3 cellular contexts compared by ENCODE assay signal in the genomic region with DNA sequence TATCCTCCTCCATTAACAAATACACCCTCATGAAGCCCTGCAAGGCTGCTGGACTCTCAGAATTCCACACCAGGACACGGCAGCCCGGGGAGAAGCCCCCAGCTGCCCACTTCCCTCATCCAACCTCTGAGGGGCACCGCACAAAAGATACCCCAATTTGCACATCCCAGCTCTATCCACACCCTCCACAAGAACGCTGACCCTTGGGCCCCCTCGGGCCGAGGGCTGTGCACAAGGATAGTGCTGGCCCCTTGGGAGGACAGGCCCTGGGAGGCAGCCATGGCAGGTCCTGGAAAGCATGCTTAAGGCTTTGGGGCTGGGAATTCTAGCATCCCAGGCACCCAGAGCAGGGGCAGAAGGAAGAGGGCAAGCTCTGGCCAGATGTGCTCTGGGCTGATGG.
"Had no signal": no experiment of that assay in that cellular context is flagged by ENCODE, and none has a peak within 500 bp of the region (broad histone marks: within the 10 kb centered on the region; RNA-seq: fewer than 3 reads in every experiment).

No MANE protein-coding gene starts in this region.

- ATAC-seq: GM12878 had no signal

- DNase-seq: GDM1, GF-D8 had no signal

- H3K4me3 ChIP-seq: GM12878 had no signal
